15 cellular contexts compared by ENCODE assay signal in the genomic region with DNA sequence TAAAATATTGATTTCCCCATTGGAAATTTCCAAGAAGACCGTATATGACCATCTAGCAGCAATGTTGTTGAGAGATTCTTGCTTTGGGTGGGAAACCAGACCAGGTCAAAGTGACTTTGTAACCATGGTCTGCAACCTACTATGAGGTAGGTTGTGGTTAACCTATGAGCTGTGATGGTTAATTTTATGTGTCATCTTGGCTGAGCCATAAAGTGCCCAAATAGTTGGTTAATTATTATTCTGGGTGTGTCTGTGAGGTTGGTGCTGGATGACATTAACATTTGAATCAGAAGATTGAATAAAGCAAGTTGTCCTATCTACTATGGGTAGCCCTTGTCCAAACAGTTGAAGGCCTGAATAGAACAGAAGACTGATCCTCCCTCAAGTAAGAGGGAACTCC. TPM values are rescaled to one million over a fixed set of nuclear protein-coding genes. Genes with fewer than 3 reads are reported as not detected.
DNase-seq lines count a peak whose midpoint lies in the region; TF ChIP-seq lines count a peak whose summit lies in the region.
"Had no signal": no experiment of that assay in that cellular context is flagged by ENCODE, and none has a peak within 500 bp of the region (broad histone marks: within the 10 kb centered on the region; RNA-seq: fewer than 3 reads in every experiment).

No MANE protein-coding gene starts in this region.

- H3K9me2 ChIP-seq in GM23248 (ENCODE audit: insufficient read depth): no peaks in the 10 kb centered on the region
- H3K9me2 ChIP-seq: SK-N-SH had no signal

- H3K4me3 ChIP-seq in GM23248: no peak overlapping the region
- H3K4me3 ChIP-seq: vagina had no signal

- H2AFZ ChIP-seq in GM23248: no peak overlapping the region

- H3F3A ChIP-seq in GM23248 (ENCODE audit: insufficient read depth): peaks cover 39% of the 10 kb centered on the region

- no peaks in the 10 kb centered on the region for H3K36me3 ChIP-seq in GM23248 (ENCODE audit: low read depth)
- H3K36me3 ChIP-seq: vagina had no signal

- no peaks in the 10 kb centered on the region for H4K20me1 ChIP-seq in GM23248 (ENCODE audit: insufficient read depth)

- H3K27ac ChIP-seq in GM23248: peak overlapping the region; percentile 55
- H3K27ac ChIP-seq: vagina had no signal

- no peak overlapping the region for H3K9ac ChIP-seq in GM23248
- H3K9ac ChIP-seq: SK-N-SH had no signal

- H3K36me3 Mint-ChIP-seq in progenitor cell of endocrine pancreas (ENCODE audit: insufficient read depth): peaks cover 1% of the 10 kb centered on the region
- H3K36me3 Mint-ChIP-seq: naive B cell had no signal

- H3K9me3 Mint-ChIP-seq in progenitor cell of endocrine pancreas (ENCODE audit: low read depth): no peaks in the 10 kb centered on the region
- H3K9me3 Mint-ChIP-seq: central memory CD8-positive, alpha-beta T cell; naive B cell had no signal

- peaks cover 19% of the 10 kb centered on the region for H3K27me3 Mint-ChIP-seq in progenitor cell of endocrine pancreas

- H3K4me3 Mint-ChIP-seq in progenitor cell of endocrine pancreas (ENCODE audit: low read depth): no peak overlapping the region
- H3K4me3 Mint-ChIP-seq: central memory CD8-positive, alpha-beta T cell; naive B cell had no signal

- no peaks in the 10 kb centered on the region for H3K79me2 ChIP-seq in GM23248 (ENCODE audit: insufficient read depth)

- peaks cover 9% of the 10 kb centered on the region for H3K4me1 Mint-ChIP-seq in progenitor cell of endocrine pancreas (ENCODE audit: low read depth)

- H3K27me3 ChIP-seq in GM23248 (replicated peaks; ENCODE audit: insufficient read depth): no peaks in the 10 kb centered on the region
- H3K27me3 ChIP-seq: vagina had no signal

- peaks cover 77% of the 10 kb centered on the region for H3K4me1 ChIP-seq in GM23248 (ENCODE audit: insufficient read depth)

- H3K27ac Mint-ChIP-seq in progenitor cell of endocrine pancreas: no peak overlapping the region
- H3K27ac Mint-ChIP-seq: naive B cell had no signal

- H3K9me3 ChIP-seq in GM23248 (ENCODE audit: low read depth): no peaks in the 10 kb centered on the region
- H3K9me3 ChIP-seq: SK-N-SH, vagina had no signal

- in situ Hi-C loops in GM23248 (cut with MboI): no loop called here

- TF ChIP-seq CTCF in progenitor cell of endocrine pancreas (IDR thresholded peaks at IDR 0.05; ENCODE audit: unreplicated experiment): no peak

- WGBS in GM23248 (ENCODE audit: low coverage in 1 of 2, low lambda C conversion rate in 2 of 2, missing lambda C conversion rate in 2 of 2), 2 experiments: 81 to 93% methylated on average over 1 of the region's 1 CpG

- no peak overlapping the region for H3K4me2 ChIP-seq in GM23248 (ENCODE audit: unreplicated experiment)
- H3K4me2 ChIP-seq: SK-N-SH had no signal

- DNase-seq in EH (ENCODE audit: low read depth) (peak; percentile 48), GM23248 (peak; percentile 50), M059J (ENCODE audit: low read depth) (peak; percentile 65), kidney glomerular epithelial cell (lab: John Stamatoyannopoulos, UW) (peak; percentile 27), NOMO-1 treated with DMSO at 0.1 percent for 48 hours (lab: John Stamatoyannopoulos, UW; ENCODE audit: unreplicated experiment) (no peak), NCI-H526 treated with DMSO at 0.1 percent for 48 hours (lab: John Stamatoyannopoulos, UW) (no peak), progenitor cell of endocrine pancreas (ENCODE audit: low spot score, unreplicated experiment) (no peak)
- no peak for DNase-seq in activated CD8-positive, alpha-beta memory T cell treated with anti-CD3 and anti-CD28 coated beads, Interleukin-2, amount 50 U/mL, for 48 hours
- DNase-seq: activated CD4-positive, CD25-positive, alpha-beta regulatory T cell treated with anti-CD3 and anti-CD28 coated beads, Interleukin-2, amount 50 U/mL, for 72 hours; activated gamma-delta T cell treated with Interleukin-2 at 50 U/mL for 16 hours; naive B cell; NCI-H1436 treated with DMSO at 0.1 percent for 48 hours; SK-N-SH had no signal

RNA-seq across cellular contexts. Expression of a gene that starts 18.3 kb away (rescaled TPM):
- total RNA-seq in GM23248 (2014; rRNA removed; shearing (Covaris generic)): 21.7 and 23.1 TPM in 2 replicates
- polyA plus RNA-seq in GM23248 (2016; fragmentation: Nextera tagmentation; extraction: Ambion mirVana): 79.2 and 82.8 TPM in 2 replicates
- total RNA-seq in M059J (2014; rRNA removed; shearing (Covaris generic)): 8.5 and 15.1 TPM in 2 replicates
- total RNA-seq in progenitor cell of endocrine pancreas: 39.6 and 42.4 TPM in 2 replicates

RNA-seq across cellular contexts. Expression of a gene that starts 38.9 kb away (rescaled TPM):
- 21.8 and 22.4 TPM in 2 replicates for total RNA-seq in GM23248 (2014; rRNA removed; shearing (Covaris generic))
- 40.5 and 43.5 TPM in 2 replicates for polyA plus RNA-seq in GM23248 (2016; fragmentation: Nextera tagmentation; extraction: Ambion mirVana)
- total RNA-seq in M059J (2014; rRNA removed; shearing (Covaris generic)): 31.4 and 39.0 TPM in 2 replicates
- 33.4 and 35.0 TPM in 2 replicates for total RNA-seq in progenitor cell of endocrine pancreas

Comparison
In these comparisons a context has a peak if more than half of its experiments do, and no peak if none do; other contexts are left out.
1. DNase-seq: peak in EH (single experiment), GM23248 (single experiment), M059J (single experiment) and kidney glomerular epithelial cell (single experiment); none in NOMO-1 treated with DMSO at 0.1 percent for 48 hours (single experiment), NCI-H526 treated with DMSO at 0.1 percent for 48 hours (single experiment), progenitor cell of endocrine pancreas (single experiment) and activated CD8-positive, alpha-beta memory T cell treated with anti-CD3 and anti-CD28 coated beads, Interleukin-2, amount 50 U/mL, for 48 hours (single experiment).